ENCODE assay signal across 21 cellular contexts in genomic region chr17:2608350-2608913, GRCh38. TPM values are rescaled to one million over a fixed set of nuclear protein-coding genes. Genes with fewer than 3 reads are reported as not detected.
DNase-seq lines count a peak whose midpoint lies in the region; ATAC-seq, FAIRE-seq and TF ChIP-seq lines count a peak whose summit lies in the region.
"Had no signal": no experiment of that assay in that cellular context is flagged by ENCODE, and none has a peak within 500 bp of the region (broad histone marks: within the 10 kb centered on the region; RNA-seq: fewer than 3 reads in every experiment).

No MANE protein-coding gene starts in this region.

- in situ Hi-C loops in HepG2 (cut with HindIII; ENCODE audit: extremely low pct_ligation_motif_present, low pct_unique_long_range_greater_than_20kb), result no loop called here

- no peaks in the 10 kb centered on the region for H3K27me3 ChIP-seq in HepG2 (ENCODE audit: control insufficient read depth in 1 of 2, insufficient read depth in 2 of 2, low read length in 2 of 2)
- H3K27me3 ChIP-seq: SJCRH30 had no signal

- no TSS peak for BruUV-seq in HepG2 (replicated peaks; lab: Mats Ljungman, UMichigan)

- DNase-seq in left ventricle myocardium superior, result no peak
- no peak for DNase-seq in Right ventricle myocardium inferior (ENCODE audit: missing footprints)
- DNase-seq in activated CD8-positive, alpha-beta T cell treated with anti-CD3 and anti-CD28 coated beads for 36 hours, result no peak
- DNase-seq in HepG2 (ENCODE audit: low spot score), result no peak
- DNase-seq in anterior cingulate cortex (lab: John Stamatoyannopoulos, UW), result no peak
- DNase-seq in NCI-H2081 treated with DMSO at 0.1 percent for 48 hours (lab: John Stamatoyannopoulos, UW), result no peak
- no peak for DNase-seq in cortex of kidney (lab: John Stamatoyannopoulos, UW)
- DNase-seq: C1 segment of cervical spinal cord, COR-L47, DMS153, H9, IMR-90, Kasumi-1, MM.1S, NCI-H2029, NCI-H2171 treated with DMSO at 0.1 percent for 48 hours, NCI-H748 treated with DMSO at 0.1 percent for 48 hours, OCI-M1, RPMI8226, SJCRH30 had no signal

- H3K4me2 ChIP-seq in HepG2 (ENCODE audit: low read depth, low read length), result no peak overlapping the region

- H3K4me3 ChIP-seq in HepG2 (replicated peaks in 1 of 3; ENCODE audit: insufficient read depth in 1 of 3, low read depth in 2 of 3, low read length in 3 of 3), result no peak overlapping the region
- H3K4me3 ChIP-seq: SJCRH30 had no signal

- CTCF ChIA-PET in activated CD8-positive, alpha-beta T cell treated with anti-CD3 and anti-CD28 coated beads for 36 hours (lab: Charles Lee), result interaction anchor here (1.5 kb wide), 1 partner anchor 226 kb away, joined by 4 read pairs; no protein-coding TSS in a partner anchor
- CTCF ChIA-PET in HepG2 (lab: Yijun Ruan, JAX; ENCODE audit: low intra/inter-chr PET ratio, low total read pairs), result no interaction called here

- H3K4me1 ChIP-seq in HepG2 (ENCODE audit: insufficient read depth, low read length), result no peaks in the 10 kb centered on the region
- H3K4me1 ChIP-seq: SJCRH30 had no signal

- no peak for FAIRE-seq in HepG2 (lab: Jason Lieb, UNC)

- no peak overlapping the region for H2AFZ ChIP-seq in HepG2 (ENCODE audit: low read length)

- H3K27me3 Mint-ChIP-seq in activated CD8-positive, alpha-beta T cell treated with anti-CD3 and anti-CD28 coated beads for 36 hours, result no peaks in the 10 kb centered on the region

- TF ChIP-seq RAD21 in HepG2 (CRISPR knock-in tag; IDR thresholded peaks at IDR 0.05), result no peak

- H3K36me3 Mint-ChIP-seq in activated CD8-positive, alpha-beta T cell treated with anti-CD3 and anti-CD28 coated beads for 36 hours (ENCODE audit: low read depth), result peaks cover 18% of the 10 kb centered on the region

- TF ChIP-seq POLR2A in HepG2 (IDR thresholded peaks at IDR 0.05; ENCODE audit: insufficient read depth in 1 of 2, low read depth in 2 of 2, low read length in 2 of 2), result no peak

- H3K9ac ChIP-seq in HepG2 (ENCODE audit: insufficient read depth, low read depth, low read length), result no peak overlapping the region

- H3K4me3 Mint-ChIP-seq in activated CD8-positive, alpha-beta T cell treated with anti-CD3 and anti-CD28 coated beads for 36 hours, result no peak overlapping the region
- H3K4me3 Mint-ChIP-seq: H9 had no signal

- POLR2A ChIA-PET in activated CD8-positive, alpha-beta T cell treated with anti-CD3 and anti-CD28 coated beads for 36 hours (lab: Charles Lee), result interaction anchor here (1.3 to 1.6 kb wide), 2 partner anchors 13 to 15 kb away, joined by 3 to 5 read pairs; partner anchors contain the start of gene PAFAH1B1
- POLR2A ChIA-PET in HepG2 (lab: Yijun Ruan, JAX), result no interaction called here

- H3K79me2 ChIP-seq in HepG2 (ENCODE audit: insufficient read depth, low read length), result peaks cover 94% of the 10 kb centered on the region

- H3K4me1 Mint-ChIP-seq in activated CD8-positive, alpha-beta T cell treated with anti-CD3 and anti-CD28 coated beads for 36 hours (ENCODE audit: low read depth), result peaks cover 56% of the 10 kb centered on the region

- TF ChIP-seq CTCF in activated CD8-positive, alpha-beta T cell treated with anti-CD3 and anti-CD28 coated beads for 36 hours (IDR thresholded peaks at IDR 0.05), result no peak
- no peak for TF ChIP-seq CTCF in HepG2 (CRISPR knock-in tag; IDR thresholded peaks at IDR 0.05)

- intact Hi-C loops in left ventricle myocardium superior (cut with micrococcal nuclease) (no loop called here), Right ventricle myocardium inferior (cut with DNase I) (no loop called here), HepG2 (cut with micrococcal nuclease; ENCODE audit: unreplicated experiment) (no loop called here)
- intact Hi-C loops in activated CD8-positive, alpha-beta T cell treated with anti-CD3 and anti-CD28 coated beads for 36 hours (cut with micrococcal nuclease), result no loop called here

- TF ChIP-seq EP300 in HepG2 (IDR thresholded peaks at IDR 0.05; ENCODE audit: low read depth in 2 of 2, low read length in 2 of 2) (no peak), HepG2 (CRISPR knock-in tag; IDR thresholded peaks at IDR 0.05; ENCODE audit: borderline replicate concordance) (no peak)

- peak overlapping the region; percentile 9 for H3K27ac Mint-ChIP-seq in activated CD8-positive, alpha-beta T cell treated with anti-CD3 and anti-CD28 coated beads for 36 hours

- peaks cover 58% of the 10 kb centered on the region for H4K20me1 ChIP-seq in HepG2 (ENCODE audit: insufficient read depth, low read length)

- ATAC-seq in left ventricle myocardium superior (peak; percentile 15), Right ventricle myocardium inferior (no peak), HepG2 (no peak), HG03354 (IDR thresholded peaks at IDR 0.05; ENCODE audit: poor library complexity, severe bottlenecking, unreplicated experiment) (no peak)
- ATAC-seq in activated CD8-positive, alpha-beta T cell treated with anti-CD3 and anti-CD28 coated beads for 36 hours, result no peak

- H3K36me3 ChIP-seq in HepG2 (replicated peaks in 1 of 2; ENCODE audit: control insufficient read depth in 1 of 2, insufficient read depth in 2 of 2, low read length in 2 of 2), result peaks cover 0 to 3% of the 10 kb centered on the region in 2 experiments; a peak in 4 of 5 replicates
- H3K36me3 ChIP-seq: SJCRH30 had no signal

- no peaks in the 10 kb centered on the region for H3K9me3 ChIP-seq in HepG2 (ENCODE audit: low read length)
- H3K9me3 ChIP-seq: SJCRH30 had no signal

- H3K9me3 Mint-ChIP-seq in activated CD8-positive, alpha-beta T cell treated with anti-CD3 and anti-CD28 coated beads for 36 hours, result no peaks in the 10 kb centered on the region
- H3K9me3 Mint-ChIP-seq: H9 had no signal

- 98% methylated on average over 6 of the region's 6 CpGs for WGBS in HepG2 (ENCODE audit: low lambda C conversion rate)

- H3K27ac ChIP-seq in HepG2 (ENCODE audit: extremely low read length, insufficient read depth, low read length), result no peak overlapping the region
- H3K27ac ChIP-seq: SJCRH30 had no signal

TF ChIP-seq in HepG2, 621 proteins besides CTCF, POLR2A, EP300 and RAD21:
- TF ChIP-seq ZNF121 (CRISPR knock-in tag; IDR thresholded peaks at IDR 0.05), result peak; percentile 70
- TF ChIP-seq ZSCAN29 (CRISPR knock-in tag; conservative IDR thresholded peaks at IDR 0.05), result no peak
- no peak for TF ChIP-seq ZNF263 (CRISPR knock-in tag; IDR thresholded peaks at IDR 0.05)

RNA-seq across cellular contexts. Expression of gene PAFAH1B1, which starts 15.0 kb away (rescaled TPM):
- total RNA-seq in left ventricle myocardium superior, result 107 TPM
- total RNA-seq in Right ventricle myocardium inferior, result 115 TPM
- 100 to 1,000 TPM; 159 to 168 TPM for total RNA-seq in activated CD8-positive, alpha-beta T cell treated with anti-CD3 and anti-CD28 coated beads for 36 hours
- 64.9 and 93.8 TPM in 2 replicates for total RNA-seq in HepG2 (2016; rRNA removed; fragmentation: Illumina TruSeq; extraction: Trizol)
- total RNA-seq in HepG2 (2016; cell fraction: cytosol; rRNA removed; fragmentation: Illumina TruSeq; extraction: Trizol; ENCODE audit: low read depth), result 25.0 and 28.0 TPM in 2 replicates
- total RNA-seq in HepG2 (2016; cell fraction: insoluble cytoplasmic fraction; rRNA removed; fragmentation: Illumina TruSeq; extraction: Trizol), result 64.0 and 82.0 TPM in 2 replicates
- 28.1 and 42.3 TPM in 2 replicates for total RNA-seq in HepG2 (2016; cell fraction: membrane; rRNA removed; fragmentation: Illumina TruSeq; extraction: Trizol)
- total RNA-seq in HepG2 (2016; cell fraction: nucleus; rRNA removed; fragmentation: Illumina TruSeq; extraction: Trizol), result 32.7 and 40.0 TPM in 2 replicates
- 35.9 and 46.0 TPM in 2 replicates for polyA plus RNA-seq in HepG2 (2011; rRNA removed)
- polyA plus RNA-seq in HepG2 (2011; cell fraction: cytosol; rRNA removed), result 20.0 and 28.0 TPM in 2 replicates
- 20.1 and 28.1 TPM in 2 replicates for polyA plus RNA-seq in HepG2 (2011; cell fraction: nucleus; rRNA removed)
- 59.7 and 61.2 TPM in 2 replicates for polyA plus RNA-seq in HepG2 (2012)
- 15.1 and 21.5 TPM in 2 replicates for polyA plus RNA-seq in HepG2 (2016; cell fraction: cytosol; fragmentation: Illumina TruSeq; extraction: Trizol; ENCODE audit: low read depth)
- polyA plus RNA-seq in HepG2 (2016; cell fraction: insoluble cytoplasmic fraction; fragmentation: Illumina TruSeq; extraction: Trizol; ENCODE audit: low read depth), result 80.8 and 92.4 TPM in 2 replicates
- 21.9 and 31.1 TPM in 2 replicates for polyA plus RNA-seq in HepG2 (2016; cell fraction: membrane; fragmentation: Illumina TruSeq; extraction: Trizol; ENCODE audit: low read depth)
- polyA plus RNA-seq in HepG2 (2016; cell fraction: nucleus; fragmentation: Illumina TruSeq; extraction: Trizol; ENCODE audit: insufficient read depth, low read depth), result 58.0 and 61.2 TPM in 2 replicates
- polyA minus RNA-seq in HepG2 (2011; rRNA and poly(A)+ RNA removed; ENCODE audit: low replicate concordance), result 45.1 and 73.6 TPM in 2 replicates
- 28.9 and 44.8 TPM in 2 replicates for polyA minus RNA-seq in HepG2 (2011; cell fraction: cytosol; rRNA and poly(A)+ RNA removed)
- 38.7 and 39.8 TPM in 2 replicates for polyA minus RNA-seq in HepG2 (2011; cell fraction: nucleus; rRNA and poly(A)+ RNA removed)
